21 cellular contexts compared by ENCODE assay signal in genomic region chr9:116313638-116314037, GRCh38.
A peak's percentile ranks its signal among the peaks of the same experiment; 100 is the strongest.
DNase-seq lines count a peak whose midpoint lies in the region; ATAC-seq and TF ChIP-seq lines count a peak whose summit lies in the region.
"Had no signal": no experiment of that assay in that cellular context is flagged by ENCODE, and none has a peak within 500 bp of the region (broad histone marks: within the 10 kb centered on the region; RNA-seq: fewer than 3 reads in every experiment).

No MANE protein-coding gene starts in this region.

- intact Hi-C loops in activated T-helper 2 cell treated with anti-CD3 and anti-CD28 coated beads, Interferon-gamma antibody, Interleukin-2, Interleukin-4, amounts not matched to agents 10 μg/mL and 5 μg/mL and 100 μg/mL, durations not matched to agents 14 hours and 24 hours and 36 hours (cut with micrococcal nuclease), result no loop called here

- H3K27me3 ChIP-seq in GM23338 (ENCODE audit: insufficient read depth) (no peaks in the 10 kb centered on the region), osteoblast (ENCODE audit: insufficient read depth, low read length) (no peaks in the 10 kb centered on the region)
- H3K27me3 ChIP-seq: heart right ventricle, testis had no signal

- H3K4me2 ChIP-seq in GM23338 (no peak overlapping the region), osteoblast (ENCODE audit: insufficient read depth, low read length) (no peak overlapping the region)

- H3K36me3 ChIP-seq in GM23338 (ENCODE audit: insufficient read depth) (no peaks in the 10 kb centered on the region), osteoblast (ENCODE audit: insufficient read depth, low read length) (no peaks in the 10 kb centered on the region)
- H3K36me3 ChIP-seq: heart right ventricle had no signal

- no peaks in the 10 kb centered on the region for H4K20me1 ChIP-seq in GM23338 (replicated peaks; ENCODE audit: insufficient read depth)
- peaks cover 4% of the 10 kb centered on the region for H4K20me1 ChIP-seq in osteoblast (ENCODE audit: insufficient read depth, low read length)

- H3K9me3 ChIP-seq in osteoblast (ENCODE audit: low read depth, low read length), result no peaks in the 10 kb centered on the region
- H3K9me3 ChIP-seq: heart right ventricle, testis had no signal

- H3K4me3 ChIP-seq in GM23338 (no peak overlapping the region), osteoblast (ENCODE audit: insufficient read depth, low read length) (no peak overlapping the region)
- H3K4me3 ChIP-seq: heart right ventricle, testis had no signal

- H3K4me3 Mint-ChIP-seq in GM23338 (no peak overlapping the region), chondrocyte (ENCODE audit: unreplicated experiment) (no peak overlapping the region)
- H3K4me3 Mint-ChIP-seq in activated T-helper 2 cell treated with anti-CD3 and anti-CD28 coated beads, Interferon-gamma antibody, Interleukin-2, Interleukin-4, amounts not matched to agents 10 μg/mL and 5 μg/mL and 100 μg/mL, durations not matched to agents 14 hours and 24 hours and 36 hours (ENCODE audit: low read depth), result no peak overlapping the region
- H3K4me3 Mint-ChIP-seq: activated CD4-positive, alpha-beta T cell treated with anti-CD3 and anti-CD28 coated beads for 36 hours; activated CD8-positive, alpha-beta memory T cell treated with anti-CD3 and anti-CD28 coated beads, Interleukin-2, amount 10 ng/mL, durations not matched to agents 7 days and 5 days; activated naive CD8-positive, alpha-beta T cell treated with anti-CD3 and anti-CD28 coated beads, Interleukin-2, amount 50 U/mL, for 24 hours; activated T-helper 17 cell treated with anti-CD3 and anti-CD28 coated beads, Interleukin-2, amount 50 U/mL, for 72 hours had no signal

- no peak overlapping the region for H3K27ac Mint-ChIP-seq in GM23338
- peak overlapping the region; percentile 76 for H3K27ac Mint-ChIP-seq in chondrocyte (ENCODE audit: unreplicated experiment)
- H3K27ac Mint-ChIP-seq in activated T-helper 2 cell treated with anti-CD3 and anti-CD28 coated beads, Interferon-gamma antibody, Interleukin-2, Interleukin-4, amounts not matched to agents 10 μg/mL and 5 μg/mL and 100 μg/mL, durations not matched to agents 14 hours and 24 hours and 36 hours, result no peak overlapping the region
- H3K27ac Mint-ChIP-seq: activated CD4-positive, alpha-beta T cell treated with anti-CD3 and anti-CD28 coated beads for 36 hours; activated CD8-positive, alpha-beta memory T cell treated with anti-CD3 and anti-CD28 coated beads, Interleukin-2, amount 10 ng/mL, durations not matched to agents 7 days and 5 days; activated naive CD8-positive, alpha-beta T cell treated with anti-CD3 and anti-CD28 coated beads, Interleukin-2, amount 50 U/mL, for 24 hours; activated T-helper 17 cell treated with anti-CD3 and anti-CD28 coated beads, Interleukin-2, amount 50 U/mL, for 72 hours had no signal

- TF ChIP-seq CTCF in GM23338 (conservative IDR thresholded peaks at IDR 0.05; ENCODE audit: low read depth in 2 of 2), result peak; percentile 41
- peak; percentile 49 for TF ChIP-seq CTCF in chondrocyte (IDR thresholded peaks at IDR 0.05)
- peak; percentile 46 for TF ChIP-seq CTCF in osteoblast (IDR thresholded peaks at IDR 0.05; ENCODE audit: extremely low read depth, low read depth, low read length)

- peaks cover 2% of the 10 kb centered on the region for H3K27me3 Mint-ChIP-seq in GM23338 (ENCODE audit: insufficient read depth, low read depth, poor library complexity)
- H3K27me3 Mint-ChIP-seq in chondrocyte (ENCODE audit: low read depth), result no peaks in the 10 kb centered on the region
- no peaks in the 10 kb centered on the region for H3K27me3 Mint-ChIP-seq in activated T-helper 2 cell treated with anti-CD3 and anti-CD28 coated beads, Interferon-gamma antibody, Interleukin-2, Interleukin-4, amounts not matched to agents 10 μg/mL and 5 μg/mL and 100 μg/mL, durations not matched to agents 14 hours and 24 hours and 36 hours (ENCODE audit: low read depth)
- H3K27me3 Mint-ChIP-seq: activated CD4-positive, alpha-beta T cell treated with anti-CD3 and anti-CD28 coated beads for 36 hours; activated CD8-positive, alpha-beta memory T cell treated with anti-CD3 and anti-CD28 coated beads, Interleukin-2, amount 10 ng/mL, durations not matched to agents 7 days and 5 days; activated T-helper 17 cell treated with anti-CD3 and anti-CD28 coated beads, Interleukin-2, amount 50 U/mL, for 72 hours had no signal

- H3K79me2 ChIP-seq in GM23338 (replicated peaks; ENCODE audit: insufficient read depth), result no peaks in the 10 kb centered on the region
- no peaks in the 10 kb centered on the region for H3K79me2 ChIP-seq in osteoblast (ENCODE audit: insufficient read depth, low read length)

- H3K9me2 ChIP-seq in GM23338 (ENCODE audit: insufficient read depth), result no peaks in the 10 kb centered on the region; the same call in 1 of the 2 replicates

- no peaks in the 10 kb centered on the region for H3F3A ChIP-seq in GM23338 (replicated peaks; ENCODE audit: low read depth)

- H3K36me3 Mint-ChIP-seq in GM23338 (ENCODE audit: low read depth), result no peaks in the 10 kb centered on the region
- H3K36me3 Mint-ChIP-seq in chondrocyte (ENCODE audit: low read depth), result peaks cover 43% of the 10 kb centered on the region
- no peaks in the 10 kb centered on the region for H3K36me3 Mint-ChIP-seq in activated T-helper 2 cell treated with anti-CD3 and anti-CD28 coated beads, Interferon-gamma antibody, Interleukin-2, Interleukin-4, amounts not matched to agents 10 μg/mL and 5 μg/mL and 100 μg/mL, durations not matched to agents 14 hours and 24 hours and 36 hours (ENCODE audit: low read depth)
- H3K36me3 Mint-ChIP-seq: activated CD8-positive, alpha-beta memory T cell treated with anti-CD3 and anti-CD28 coated beads, Interleukin-2, amount 10 ng/mL, durations not matched to agents 7 days and 5 days had no signal

- DNase-seq in GM23338 (ENCODE audit: low spot score) (no peak), RKO (ENCODE audit: low spot score) (peak; percentile 16), chondrocyte (ENCODE audit: low spot score) (no peak), osteoblast (ENCODE audit: insufficient read length, low spot score, missing footprints) (no peak), NCI-H1105 treated with DMSO at 0.1 percent for 48 hours (lab: John Stamatoyannopoulos, UW) (no peak), NCI-H524 (lab: John Stamatoyannopoulos, UW) (no peak)
- no peak for DNase-seq in activated T-helper 2 cell treated with anti-CD3 and anti-CD28 coated beads, Interferon-gamma antibody, Interleukin-2, Interleukin-4, amounts not matched to agents 10 μg/mL and 5 μg/mL and 100 μg/mL, durations not matched to agents 14 hours and 24 hours and 36 hours (ENCODE audit: low spot score)
- DNase-seq: activated CD4-positive, alpha-beta T cell treated with anti-CD3 and anti-CD28 coated beads for 36 hours; activated CD8-positive, alpha-beta memory T cell treated with anti-CD3 and anti-CD28 coated beads, Interleukin-2, amount 10 ng/mL, durations not matched to agents 7 days and 5 days; activated naive CD8-positive, alpha-beta T cell treated with anti-CD3 and anti-CD28 coated beads, Interleukin-2, amount 50 U/mL, for 24 hours; caudate nucleus; DMS79 treated with DMSO at 0.1 percent for 48 hours; heart right ventricle; NCI-H1436; NCI-H748 treated with DMSO at 0.1 percent for 48 hours; occipital lobe; right cardiac atrium; stimulated activated CD4-positive, alpha-beta T cell treated with anti-CD3 and anti-CD28 coated beads, Interleukin-15, amount 100 ng/mL, for 24 hours; testis had no signal

- ATAC-seq in GM23338, result peak; percentile 37; the same call in 1 of the 3 replicates
- ATAC-seq: activated CD4-positive, alpha-beta T cell treated with anti-CD3 and anti-CD28 coated beads for 36 hours; activated CD8-positive, alpha-beta memory T cell treated with anti-CD3 and anti-CD28 coated beads, Interleukin-2, amount 10 ng/mL, durations not matched to agents 7 days and 5 days; activated naive CD8-positive, alpha-beta T cell treated with anti-CD3 and anti-CD28 coated beads, Interleukin-2, amount 50 U/mL, for 24 hours; activated T-helper 17 cell treated with anti-CD3 and anti-CD28 coated beads, Interleukin-2, amount 50 U/mL, for 72 hours; heart right ventricle; Panc1; right cardiac atrium had no signal

- H3K4me1 ChIP-seq in GM23338 (ENCODE audit: insufficient read depth) (peaks cover 12% of the 10 kb centered on the region; the same call in 1 of the 2 replicates), osteoblast (ENCODE audit: insufficient read depth, low read length) (no peaks in the 10 kb centered on the region)

- H2AFZ ChIP-seq in GM23338, result no peak overlapping the region
- no peak overlapping the region for H2AFZ ChIP-seq in osteoblast (ENCODE audit: low read length)

- peaks cover 8% of the 10 kb centered on the region; the same call in 2 of the 3 replicates for H3K4me1 Mint-ChIP-seq in GM23338
- H3K4me1 Mint-ChIP-seq in chondrocyte (ENCODE audit: low read depth), result peaks cover 21% of the 10 kb centered on the region
- no peaks in the 10 kb centered on the region for H3K4me1 Mint-ChIP-seq in activated T-helper 2 cell treated with anti-CD3 and anti-CD28 coated beads, Interferon-gamma antibody, Interleukin-2, Interleukin-4, amounts not matched to agents 10 μg/mL and 5 μg/mL and 100 μg/mL, durations not matched to agents 14 hours and 24 hours and 36 hours (ENCODE audit: low read depth)
- H3K4me1 Mint-ChIP-seq: activated CD4-positive, alpha-beta T cell treated with anti-CD3 and anti-CD28 coated beads for 36 hours; activated CD8-positive, alpha-beta memory T cell treated with anti-CD3 and anti-CD28 coated beads, Interleukin-2, amount 10 ng/mL, durations not matched to agents 7 days and 5 days; activated naive CD8-positive, alpha-beta T cell treated with anti-CD3 and anti-CD28 coated beads, Interleukin-2, amount 50 U/mL, for 24 hours; activated T-helper 17 cell treated with anti-CD3 and anti-CD28 coated beads, Interleukin-2, amount 50 U/mL, for 72 hours had no signal

- no peaks in the 10 kb centered on the region for H3K9me3 Mint-ChIP-seq in GM23338
- no peaks in the 10 kb centered on the region for H3K9me3 Mint-ChIP-seq in chondrocyte (ENCODE audit: low read depth)
- no peaks in the 10 kb centered on the region for H3K9me3 Mint-ChIP-seq in activated T-helper 2 cell treated with anti-CD3 and anti-CD28 coated beads, Interferon-gamma antibody, Interleukin-2, Interleukin-4, amounts not matched to agents 10 μg/mL and 5 μg/mL and 100 μg/mL, durations not matched to agents 14 hours and 24 hours and 36 hours
- H3K9me3 Mint-ChIP-seq: activated naive CD8-positive, alpha-beta T cell treated with anti-CD3 and anti-CD28 coated beads, Interleukin-2, amount 50 U/mL, for 24 hours; activated T-helper 17 cell treated with anti-CD3 and anti-CD28 coated beads, Interleukin-2, amount 50 U/mL, for 72 hours had no signal

- H3K27ac ChIP-seq in GM23338 (ENCODE audit: low read depth) (no peak overlapping the region), osteoblast (ENCODE audit: low read depth, low read length) (no peak overlapping the region)
- H3K27ac ChIP-seq: heart right ventricle, testis had no signal

TF ChIP-seq in GM23338, 12 proteins besides CTCF, POLR2A, EP300 and RAD21 (continues in another document):
- no peak for TF ChIP-seq EZH2 (IDR thresholded peaks at IDR 0.05; ENCODE audit: low read depth, unreplicated experiment)
- no peak for TF ChIP-seq EZH2phosphoT487 (IDR thresholded peaks at IDR 0.05; ENCODE audit: unreplicated experiment)
